Comparison of ENCODE assay signal across 35 cellular contexts in genomic region chr10:22720667-22721066, GRCh38.
"Had no signal": no experiment of that assay in that cellular context is flagged by ENCODE, and none has a peak within 500 bp of the region (broad histone marks: within the 10 kb centered on the region; RNA-seq: fewer than 3 reads in every experiment).

No MANE protein-coding gene starts in this region.

- DNase-seq: activated CD4-positive, alpha-beta memory T cell treated with anti-CD3 and anti-CD28 coated beads for 36 hours; activated CD4-positive, alpha-beta T cell treated with anti-CD3 and anti-CD28 coated beads for 1 hour; activated CD4-positive, alpha-beta T cell treated with anti-CD3 and anti-CD28 coated beads for 4 hours; activated CD8-positive, alpha-beta memory T cell treated with anti-CD3 and anti-CD28 coated beads, Interleukin-2, amount 10 ng/mL, durations not matched to agents 7 days and 5 days; activated CD8-positive, alpha-beta memory T cell treated with anti-CD3 and anti-CD28 coated beads, Interleukin-2, amount 50 U/mL, for 4 hours; activated CD8-positive, alpha-beta T cell treated with anti-CD3 and anti-CD28 coated beads, Interleukin-2, amount 10 ng/mL, durations not matched to agents 7 days and 5 days; activated gamma-delta T cell; activated naive CD4-positive, alpha-beta T cell; activated naive CD4-positive, alpha-beta T cell treated with anti-CD3 and anti-CD28 coated beads, Interleukin-2, amount 10 ng/mL, durations not matched to agents 7 days and 5 days; activated naive CD8-positive, alpha-beta T cell treated with anti-CD3 and anti-CD28 coated beads, Interleukin-2, amount 10 ng/mL, durations not matched to agents 7 days and 5 days; activated T-cell treated with anti-CD3 and anti-CD28 coated beads, Interleukin-2, amount 50 U/mL, for 1 hour; activated T-cell treated with anti-CD3 and anti-CD28 coated beads, Interleukin-2, amount 50 U/mL, for 48 hours; dorsolateral prefrontal cortex; effector memory CD4-positive, alpha-beta T cell; endodermal cell; foreskin fibroblast; heart left ventricle; T-cell; T1000 had no signal

- H3K27ac ChIP-seq: ascending aorta, breast epithelium, cardiac muscle cell, coronary artery, heart left ventricle, VCaP had no signal

- H3K36me3 Mint-ChIP-seq: activated CD4-positive, alpha-beta memory T cell treated with anti-CD3 and anti-CD28 coated beads for 36 hours; activated CD8-positive, alpha-beta memory T cell treated with anti-CD3 and anti-CD28 coated beads, Interleukin-2, amount 10 ng/mL, durations not matched to agents 7 days and 5 days; activated naive CD4-positive, alpha-beta T cell treated with anti-CD3 and anti-CD28 coated beads, Interleukin-2, amount 10 ng/mL, durations not matched to agents 7 days and 5 days; activated naive CD4-positive, alpha-beta T cell treated with anti-CD3 and anti-CD28 coated beads, Interleukin-2, amount 50 U/mL, for 72 hours; brain; T-cell; WTC11 had no signal

- H3K9me3 ChIP-seq: ascending aorta, breast epithelium, heart left ventricle had no signal

- H3K4me3 Mint-ChIP-seq: activated CD4-positive, alpha-beta memory T cell treated with anti-CD3 and anti-CD28 coated beads for 36 hours; activated CD8-positive, alpha-beta memory T cell treated with anti-CD3 and anti-CD28 coated beads, Interleukin-2, amount 10 ng/mL, durations not matched to agents 7 days and 5 days; activated CD8-positive, alpha-beta T cell treated with anti-CD3 and anti-CD28 coated beads, Interleukin-2, amount 10 ng/mL, durations not matched to agents 7 days and 5 days; activated naive CD4-positive, alpha-beta T cell treated with anti-CD3 and anti-CD28 coated beads, Interleukin-2, amount 10 ng/mL, durations not matched to agents 7 days and 5 days; activated naive CD8-positive, alpha-beta T cell treated with anti-CD3 and anti-CD28 coated beads, Interleukin-2, amount 10 ng/mL, durations not matched to agents 7 days and 5 days; activated T-helper 1 cell treated with anti-CD3 and anti-CD28 coated beads, Interleukin-12 subunit alpha, Interleukin-12 subunit beta, Interleukin-2, Interleukin-4 antibody, amounts not matched to agents 30 ng/mL and 10 ng/mL and 1 ng/mL, durations not matched to agents 14 hours and 24 hours and 36 hours; brain; central memory CD8-positive, alpha-beta T cell; dendritic cell treated with granulocyte-macrophage colony-stimulating factor and Interleukin-4, amounts not matched to agents 40 ng/mL and 50 ng/mL, for 4 days; endodermal cell; T-cell; T-helper 1 cell treated with Interleukin-12 subunit alpha and Interleukin-12 subunit beta and Interleukin-4 antibody, amounts not matched to agents 30 μg/mL and 1 μg/mL, for 36 hours; T-helper 2 cell treated with Interferon-gamma antibody and Interleukin-4, amounts not matched to agents 5 μg/mL and 100 μg/mL, for 36 hours; WTC11 had no signal

- H3K4me3 ChIP-seq: ascending aorta, breast epithelium, cardiac muscle cell, coronary artery, dorsolateral prefrontal cortex, heart left ventricle had no signal

- H3K27ac Mint-ChIP-seq: activated CD4-positive, alpha-beta memory T cell treated with anti-CD3 and anti-CD28 coated beads for 36 hours; activated CD8-positive, alpha-beta memory T cell treated with anti-CD3 and anti-CD28 coated beads, Interleukin-2, amount 10 ng/mL, durations not matched to agents 7 days and 5 days; activated CD8-positive, alpha-beta T cell treated with anti-CD3 and anti-CD28 coated beads, Interleukin-2, amount 10 ng/mL, durations not matched to agents 7 days and 5 days; activated naive CD4-positive, alpha-beta T cell treated with anti-CD3 and anti-CD28 coated beads, Interleukin-2, amount 10 ng/mL, durations not matched to agents 7 days and 5 days; activated naive CD4-positive, alpha-beta T cell treated with anti-CD3 and anti-CD28 coated beads, Interleukin-2, amount 50 U/mL, for 72 hours; activated naive CD8-positive, alpha-beta T cell treated with anti-CD3 and anti-CD28 coated beads, Interleukin-2, amount 10 ng/mL, durations not matched to agents 7 days and 5 days; activated T-helper 1 cell treated with anti-CD3 and anti-CD28 coated beads, Interleukin-12 subunit alpha, Interleukin-12 subunit beta, Interleukin-2, Interleukin-4 antibody, amounts not matched to agents 30 ng/mL and 10 ng/mL and 1 ng/mL, durations not matched to agents 14 hours and 24 hours and 36 hours; activated T-helper 2 cell treated with anti-CD3 and anti-CD28 coated beads, Interferon-gamma antibody, Interleukin-2, Interleukin-4, amounts not matched to agents 10 μg/mL and 5 μg/mL and 100 μg/mL, durations not matched to agents 14 hours and 24 hours and 36 hours; brain; dendritic cell treated with granulocyte-macrophage colony-stimulating factor and Interleukin-4, amounts not matched to agents 40 ng/mL and 50 ng/mL, for 4 days; endodermal cell; T-cell; T-helper 1 cell treated with Interleukin-12 subunit alpha and Interleukin-12 subunit beta and Interleukin-4 antibody, amounts not matched to agents 30 μg/mL and 1 μg/mL, for 36 hours; T-helper 2 cell treated with Interferon-gamma antibody and Interleukin-4, amounts not matched to agents 5 μg/mL and 100 μg/mL, for 36 hours; WTC11 had no signal

- H3K9me3 Mint-ChIP-seq: activated CD4-positive, alpha-beta memory T cell treated with anti-CD3 and anti-CD28 coated beads for 36 hours; activated naive CD4-positive, alpha-beta T cell treated with anti-CD3 and anti-CD28 coated beads, Interleukin-2, amount 10 ng/mL, durations not matched to agents 7 days and 5 days; activated naive CD4-positive, alpha-beta T cell treated with anti-CD3 and anti-CD28 coated beads, Interleukin-2, amount 50 U/mL, for 72 hours; activated naive CD8-positive, alpha-beta T cell treated with anti-CD3 and anti-CD28 coated beads, Interleukin-2, amount 10 ng/mL, durations not matched to agents 7 days and 5 days; activated T-helper 1 cell treated with anti-CD3 and anti-CD28 coated beads, Interleukin-12 subunit alpha, Interleukin-12 subunit beta, Interleukin-2, Interleukin-4 antibody, amounts not matched to agents 30 ng/mL and 10 ng/mL and 1 ng/mL, durations not matched to agents 14 hours and 24 hours and 36 hours; activated T-helper 2 cell treated with anti-CD3 and anti-CD28 coated beads, Interferon-gamma antibody, Interleukin-2, Interleukin-4, amounts not matched to agents 10 μg/mL and 5 μg/mL and 100 μg/mL, durations not matched to agents 14 hours and 24 hours and 36 hours; central memory CD8-positive, alpha-beta T cell; dendritic cell treated with granulocyte-macrophage colony-stimulating factor and Interleukin-4, amounts not matched to agents 40 ng/mL and 50 ng/mL, for 4 days; endodermal cell; T-cell; T-helper 1 cell treated with Interleukin-12 subunit alpha and Interleukin-12 subunit beta and Interleukin-4 antibody, amounts not matched to agents 30 μg/mL and 1 μg/mL, for 36 hours; T-helper 2 cell treated with Interferon-gamma antibody and Interleukin-4, amounts not matched to agents 5 μg/mL and 100 μg/mL, for 36 hours had no signal

- FAIRE-seq: frontal cortex had no signal

- H3K27me3 Mint-ChIP-seq: activated CD4-positive, alpha-beta memory T cell treated with anti-CD3 and anti-CD28 coated beads for 36 hours; activated CD8-positive, alpha-beta memory T cell treated with anti-CD3 and anti-CD28 coated beads, Interleukin-2, amount 10 ng/mL, durations not matched to agents 7 days and 5 days; activated naive CD8-positive, alpha-beta T cell treated with anti-CD3 and anti-CD28 coated beads, Interleukin-2, amount 10 ng/mL, durations not matched to agents 7 days and 5 days; central memory CD8-positive, alpha-beta T cell; T-cell had no signal

- ATAC-seq: activated CD8-positive, alpha-beta memory T cell treated with anti-CD3 and anti-CD28 coated beads, Interleukin-2, amount 10 ng/mL, durations not matched to agents 7 days and 5 days; activated CD8-positive, alpha-beta T cell treated with anti-CD3 and anti-CD28 coated beads, Interleukin-2, amount 10 ng/mL, durations not matched to agents 7 days and 5 days; activated naive CD4-positive, alpha-beta T cell treated with anti-CD3 and anti-CD28 coated beads, Interleukin-2, amount 50 U/mL, for 72 hours; esophagus mucosa; heart left ventricle; T-cell; WTC11 had no signal

- H3K36me3 ChIP-seq: ascending aorta, breast epithelium, cardiac muscle cell, heart left ventricle had no signal

- H3K4me1 ChIP-seq: ascending aorta, breast epithelium had no signal

- H3K27me3 ChIP-seq: ascending aorta, breast epithelium, cardiac muscle cell, dorsolateral prefrontal cortex, heart left ventricle had no signal

- H3K4me1 Mint-ChIP-seq: brain had no signal
